In the genomic region with DNA sequence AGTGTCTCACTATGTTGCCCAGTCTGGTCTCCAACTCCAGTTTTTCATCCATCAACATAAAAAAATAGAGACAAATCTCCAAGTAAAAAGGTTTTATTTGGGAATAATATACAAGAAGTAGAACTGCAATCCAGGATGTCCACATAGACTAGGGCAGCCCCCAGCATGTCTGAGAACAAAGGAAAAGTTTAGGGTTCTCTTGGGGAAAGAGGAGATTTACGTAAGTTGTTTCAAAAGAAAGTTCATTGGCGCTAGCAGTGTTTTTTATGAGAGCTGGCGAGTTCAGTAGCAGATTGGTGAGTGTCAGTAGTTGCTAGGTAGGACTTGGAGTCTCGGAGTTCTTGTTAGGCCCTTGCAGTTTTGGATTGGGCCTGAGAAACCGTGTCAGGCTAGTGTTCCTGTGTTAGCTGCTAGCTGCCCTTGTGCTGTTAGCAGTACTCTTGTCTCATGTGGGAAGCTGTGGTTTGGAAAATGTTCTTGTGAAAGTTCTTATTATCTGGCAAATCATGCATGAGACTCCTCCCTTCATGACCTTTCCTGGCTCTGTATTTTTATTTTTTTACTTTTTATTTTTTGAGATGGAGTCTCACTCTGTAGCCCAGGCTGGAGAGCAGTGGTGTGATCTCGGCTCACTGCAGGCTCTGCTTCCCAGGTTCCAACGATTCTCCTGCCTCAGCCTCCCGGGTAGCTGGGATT, we compare ENCODE assay signal across 7 cellular contexts. TPM values are rescaled to one million over a fixed set of nuclear protein-coding genes. Genes with fewer than 3 reads are reported as not detected.
DNase-seq lines count a peak whose midpoint lies in the region; ATAC-seq, FAIRE-seq and TF ChIP-seq lines count a peak whose summit lies in the region.

No MANE protein-coding gene starts in this region.

- peak overlapping the region; percentile 3 to 45 for H3K27ac ChIP-seq in left lung

- no peaks in the 10 kb centered on the region for H3K27me3 ChIP-seq in left lung

- H3K4me1 ChIP-seq in left lung: peaks cover 0 to 6% of the 10 kb centered on the region in 2 donors

- H3K4me3 ChIP-seq in left lung: no peak overlapping the region

- peak; percentile 98 for ATAC-seq in GM18498 (IDR thresholded peaks at IDR 0.05; ENCODE audit: unreplicated experiment)
- peak; percentile 89 for ATAC-seq in GM21825 (IDR thresholded peaks at IDR 0.05; ENCODE audit: unreplicated experiment)
- ATAC-seq in left lung: peak; percentile 100

- intact Hi-C loops in left lung (cut with DNase I): no loop called here

- FAIRE-seq in HTR-8/SVneo (lab: Jason Lieb, UNC): no peak

- in situ Hi-C loops in T47D (cut with HindIII; ENCODE audit: low pct_unique_long_range_greater_than_20kb, low sequenced_read_pairs): no loop called here

- H3K36me3 ChIP-seq in left lung: no peaks in the 10 kb centered on the region

- no peak for TF ChIP-seq CTCF in left lung (IDR thresholded peaks at IDR 0.05)

- DNase-seq in Kasumi-1 (lab: John Stamatoyannopoulos, UW) (peak; percentile 4 to 5), T47D (ENCODE audit: low read depth in 1 of 2, low spot score in 1 of 2) (peak; percentile 82 to 93), left lung (peak in 1 of 2 donors; percentile 59), HTR-8/SVneo (ENCODE audit: insufficient read length, low spot score) (no peak), HuH-7 (ENCODE audit: low spot score) (no peak)

- no peaks in the 10 kb centered on the region for H3K9me3 ChIP-seq in left lung

RNA-seq across cellular contexts. Expression of gene TTLL9, which starts 24.7 kb away (rescaled TPM):
- total RNA-seq in left lung: 1 to 10 TPM in 1 of 2 donors, under 1 TPM in 1; 0.20 to 1.3 TPM

RNA-seq across cellular contexts. Expression of gene DUSP15, which starts 24.8 kb away (rescaled TPM):
- 1 to 10 TPM in 1 of 2 donors, under 1 TPM in 1; 0.82 to 1.1 TPM for total RNA-seq in left lung

RNA-seq across cellular contexts. Expression of gene FOXS1, which starts 49.7 kb away (rescaled TPM):
- total RNA-seq in left lung: 1 to 10 TPM; 2.5 to 2.9 TPM

RNA-seq across cellular contexts. Expression of gene PDRG1, which starts 56.7 kb away (rescaled TPM):
- 10 to 100 TPM in 1 of 2 donors, 1 to 10 TPM in 1; 9.1 to 10.5 TPM for total RNA-seq in left lung

Comparison
In these comparisons a context has a peak if more than half of its experiments do, and no peak if none do; other contexts are left out.
1. DNase-seq: peak in Kasumi-1 (2 of 2) and T47D (2 of 2); none in HTR-8/SVneo (single experiment) and HuH-7 (single experiment).
2. Peak in every context shown above with its lines, with median percentiles within 50 percentile points of each other: ATAC-seq.